Comparison of ENCODE assay signal across 26 cellular contexts in genomic region chr3:126051234-126051633, GRCh38. TPM values are rescaled to one million over a fixed set of nuclear protein-coding genes. Genes with fewer than 3 reads are reported as not detected.
DNase-seq lines count a peak whose midpoint lies in the region; TF ChIP-seq lines count a peak whose summit lies in the region.
"Had no signal": no experiment of that assay in that cellular context is flagged by ENCODE, and none has a peak within 500 bp of the region (broad histone marks: within the 10 kb centered on the region; RNA-seq: fewer than 3 reads in every experiment).

No MANE protein-coding gene starts in this region.

- H3K79me2 ChIP-seq in osteoblast (ENCODE audit: insufficient read depth, low read length): no peaks in the 10 kb centered on the region

- no peak overlapping the region for H3K4me3 ChIP-seq in osteoblast (ENCODE audit: insufficient read depth, low read length)
- H3K4me3 ChIP-seq: A549; BLaER1 treated with 17β-estradiol and CSF1 and Interleukin-3, amounts not matched to agents 10 nM and 100 nM; GM12878; GM23248 had no signal

- H2AFZ ChIP-seq in osteoblast (ENCODE audit: low read length): no peak overlapping the region
- H2AFZ ChIP-seq: GM23248 had no signal

- no peak overlapping the region for H3K4me3 Mint-ChIP-seq in glutamatergic neuron (ENCODE audit: unreplicated experiment)
- no peak overlapping the region for H3K4me3 Mint-ChIP-seq in activated naive CD8-positive, alpha-beta T cell treated with anti-CD3 and anti-CD28 coated beads for 36 hours
- H3K4me3 Mint-ChIP-seq: CD4-positive, alpha-beta T cell; H9; HFFc6 had no signal

- no peaks in the 10 kb centered on the region for H4K20me1 ChIP-seq in osteoblast (ENCODE audit: insufficient read depth, low read length)

- peaks cover 10% of the 10 kb centered on the region for H3K36me3 Mint-ChIP-seq in glutamatergic neuron (ENCODE audit: unreplicated experiment)
- peaks cover 4% of the 10 kb centered on the region for H3K36me3 Mint-ChIP-seq in activated naive CD8-positive, alpha-beta T cell treated with anti-CD3 and anti-CD28 coated beads for 36 hours

- TF ChIP-seq CTCF in GM13976 (IDR thresholded peaks at IDR 0.05; ENCODE audit: borderline replicate concordance, control extremely low read depth, extremely low read depth, insufficient read depth, missing control alignments): peak; percentile 10
- TF ChIP-seq CTCF in glutamatergic neuron (IDR thresholded peaks at IDR 0.05; ENCODE audit: partially characterized antibody, unreplicated experiment): no peak
- TF ChIP-seq CTCF in osteoblast (IDR thresholded peaks at IDR 0.05; ENCODE audit: extremely low read depth, low read depth, low read length): no peak

- H3K27me3 ChIP-seq in osteoblast (ENCODE audit: insufficient read depth, low read length): no peaks in the 10 kb centered on the region
- H3K27me3 ChIP-seq: BLaER1 treated with 17β-estradiol and CSF1 and Interleukin-3, amounts not matched to agents 10 nM and 100 nM had no signal

- in situ Hi-C loops in GM13976 (cut with MboI; ENCODE audit: low sequenced_read_pairs, unreplicated experiment): no loop called here

- no peaks in the 10 kb centered on the region for H3K36me3 ChIP-seq in osteoblast (ENCODE audit: insufficient read depth, low read length)

- H3K27ac Mint-ChIP-seq in glutamatergic neuron (ENCODE audit: unreplicated experiment): peak overlapping the region; percentile 31
- no peak overlapping the region for H3K27ac Mint-ChIP-seq in activated naive CD8-positive, alpha-beta T cell treated with anti-CD3 and anti-CD28 coated beads for 36 hours
- H3K27ac Mint-ChIP-seq: CD4-positive, alpha-beta T cell; H9; HFFc6 had no signal

- peaks cover 6% of the 10 kb centered on the region for H3K27me3 Mint-ChIP-seq in glutamatergic neuron (ENCODE audit: unreplicated experiment)
- H3K27me3 Mint-ChIP-seq in activated naive CD8-positive, alpha-beta T cell treated with anti-CD3 and anti-CD28 coated beads for 36 hours: no peaks in the 10 kb centered on the region
- H3K27me3 Mint-ChIP-seq: CD4-positive, alpha-beta T cell had no signal

- no peaks in the 10 kb centered on the region for H3K4me1 ChIP-seq in osteoblast (ENCODE audit: insufficient read depth, low read length)

- H3K27ac ChIP-seq in osteoblast (ENCODE audit: low read depth, low read length) (no peak overlapping the region), substantia nigra (ENCODE audit: low read depth, low read length, poor library complexity, severe bottlenecking) (no peak overlapping the region)
- H3K27ac ChIP-seq: A549, GM23248 had no signal

- H3K9me3 Mint-ChIP-seq in glutamatergic neuron (ENCODE audit: unreplicated experiment): peaks cover 6% of the 10 kb centered on the region
- no peaks in the 10 kb centered on the region for H3K9me3 Mint-ChIP-seq in activated naive CD8-positive, alpha-beta T cell treated with anti-CD3 and anti-CD28 coated beads for 36 hours
- H3K9me3 Mint-ChIP-seq: CD4-positive, alpha-beta T cell; H9; HFFc6 had no signal

- no peak overlapping the region for H3K4me2 ChIP-seq in osteoblast (ENCODE audit: insufficient read depth, low read length)
- H3K4me2 ChIP-seq: A549 had no signal

- DNase-seq in D341Med (ENCODE audit: low spot score) (peak; percentile 12), GM13976 (ENCODE audit: low spot score) (no peak), glutamatergic neuron (no peak), osteoblast (ENCODE audit: insufficient read length, low spot score, missing footprints) (peak; percentile 68), substantia nigra (lab: John Stamatoyannopoulos, UW) (no peak), SHP77 treated with DMSO at 0.1 percent for 48 hours (lab: John Stamatoyannopoulos, UW) (no peak)
- DNase-seq in activated naive CD8-positive, alpha-beta T cell treated with anti-CD3 and anti-CD28 coated beads for 36 hours: no peak
- DNase-seq: AML-193; CD4-positive, alpha-beta T cell; DMS53; H9; HFFc6; KBM-7; MV-4-11; NCI-H1105 treated with DMSO at 0.1 percent for 48 hours; NCI-H146; NCI-H2029 treated with DMSO at 0.1 percent for 48 hours; NCI-H446 treated with DMSO at 0.1 percent for 48 hours; NCI-H526; NCI-H82; RPMI8226; SHP77 had no signal

- peaks cover 12% of the 10 kb centered on the region for H3K4me1 Mint-ChIP-seq in glutamatergic neuron (ENCODE audit: low read depth, unreplicated experiment)
- H3K4me1 Mint-ChIP-seq in activated naive CD8-positive, alpha-beta T cell treated with anti-CD3 and anti-CD28 coated beads for 36 hours: peaks cover 8% of the 10 kb centered on the region

- H3K9me3 ChIP-seq in osteoblast (ENCODE audit: low read depth, low read length): no peaks in the 10 kb centered on the region
- H3K9me3 ChIP-seq: A549; BLaER1 treated with 17β-estradiol and CSF1 and Interleukin-3, amounts not matched to agents 10 nM and 100 nM had no signal

RNA-seq across cellular contexts. Expression of gene SLC41A3, which starts 32.7 kb away (rescaled TPM):
- total RNA-seq in glutamatergic neuron (ENCODE audit: unreplicated experiment) (38.6 TPM), osteoblast (41.5 and 59.4 TPM in 2 replicates)
- 10 to 100 TPM; 26.6 to 30.7 TPM for total RNA-seq in activated naive CD8-positive, alpha-beta T cell treated with anti-CD3 and anti-CD28 coated beads for 36 hours

Comparison
In these comparisons a context has a peak if more than half of its experiments do, and no peak if none do; other contexts are left out.
1. DNase-seq: peak in D341Med (single experiment) and osteoblast (single experiment); none in GM13976 (single experiment), glutamatergic neuron (single experiment), activated naive CD8-positive, alpha-beta T cell treated with anti-CD3 and anti-CD28 coated beads for 36 hours (single experiment), substantia nigra (0 of 49) and SHP77 treated with DMSO at 0.1 percent for 48 hours (single experiment).